Comparison of ENCODE assay signal across 1 cellular context in genomic region chr2:219161097-219161496, GRCh38.
TF ChIP-seq lines count a peak whose summit lies in the region.

No MANE protein-coding gene starts in this region.

TF ChIP-seq in K562, 482 proteins besides CTCF, POLR2A, EP300 and RAD21:
- TF ChIP-seq PHTF2 (CRISPR knock-in tag; IDR thresholded peaks at IDR 0.05), result no peak
- TF ChIP-seq HES1 (IDR thresholded peaks at IDR 0.05; ENCODE audit: low read depth), result no peak
- no peak for TF ChIP-seq ZZZ3 (IDR thresholded peaks at IDR 0.05)
- TF ChIP-seq PRMT5 (CRISPR knock-in tag; IDR thresholded peaks at IDR 0.05), result no peak
- no peak for TF ChIP-seq KLF6 (CRISPR knock-in tag; IDR thresholded peaks at IDR 0.05; ENCODE audit: borderline replicate concordance)
- TF ChIP-seq CREB3 (tag; conservative IDR thresholded peaks at IDR 0.05; ENCODE audit: low read depth), result no peak
- no peak for TF ChIP-seq SMAD1 (IDR thresholded peaks at IDR 0.05; ENCODE audit: low read depth, low read length, partially characterized antibody)
- TF ChIP-seq JUND (IDR thresholded peaks at IDR 0.05; ENCODE audit: borderline replicate concordance, low read depth, low read length), result no peak
- no peak for TF ChIP-seq JUND (tag; IDR thresholded peaks at IDR 0.05; ENCODE audit: borderline replicate concordance, low read depth, low read length)
- no peak for TF ChIP-seq MLLT1 (IDR thresholded peaks at IDR 0.05)
- no peak for TF ChIP-seq RERE (CRISPR knock-in tag; IDR thresholded peaks at IDR 0.05; ENCODE audit: borderline replicate concordance)
- no peak for TF ChIP-seq SAP30 (IDR thresholded peaks at IDR 0.05; ENCODE audit: borderline replicate concordance, insufficient read depth, low read depth, low read length, poor library complexity, severe bottlenecking)
- TF ChIP-seq OTX1 (CRISPR knock-in tag; IDR thresholded peaks at IDR 0.05), result no peak
- TF ChIP-seq GTF2E2 (tag; IDR thresholded peaks at IDR 0.05), result no peak
- TF ChIP-seq STAG1 (CRISPR knock-in tag; IDR thresholded peaks at IDR 0.05; ENCODE audit: borderline replicate concordance), result no peak
- no peak for TF ChIP-seq ZNF644 (tag; IDR thresholded peaks at IDR 0.05; ENCODE audit: low read depth)
TF ChIP-seq in K562: peak in this region for 0.
